Comparison of ENCODE assay signal across 22 cellular contexts in genomic region chr9:21266733-21267132, GRCh38. TPM values are rescaled to one million over a fixed set of nuclear protein-coding genes. Genes with fewer than 3 reads are reported as not detected.
"Had no signal": no experiment of that assay in that cellular context is flagged by ENCODE, and none has a peak within 500 bp of the region (broad histone marks: within the 10 kb centered on the region; RNA-seq: fewer than 3 reads in every experiment).

No MANE protein-coding gene starts in this region.

- H3K36me3 ChIP-seq: adrenal gland, cardiac muscle cell, right atrium auricular region, thyroid gland, uterus, WERI-Rb-1 had no signal

- H3K27ac Mint-ChIP-seq: activated CD4-positive, alpha-beta memory T cell treated with anti-CD3 and anti-CD28 coated beads for 36 hours; nephron progenitor cell; progenitor cell of endocrine pancreas; stimulated activated naive B cell treated with anti-CD40 and anti-IgM and Interleukin-4, amounts not matched to agents 10 μg/mL and 1 μg/mL and 100 μg/mL, for 72 hours had no signal

- H3K4me1 Mint-ChIP-seq: nephron progenitor cell had no signal

- H3K36me3 Mint-ChIP-seq: activated CD4-positive, alpha-beta memory T cell treated with anti-CD3 and anti-CD28 coated beads for 36 hours had no signal

- H3K27ac ChIP-seq: adrenal gland, cardiac muscle cell, epithelial cell of prostate, right atrium auricular region, thyroid gland, uterus, WERI-Rb-1 had no signal

- H3K27me3 ChIP-seq: right atrium auricular region, thyroid gland, uterus had no signal

- H3K4me3 ChIP-seq: adrenal gland, cardiac muscle cell, right atrium auricular region, thyroid gland, uterus had no signal

- H3K9me3 ChIP-seq: adrenal gland, right atrium auricular region, thyroid gland, uterus had no signal

- H3K4me3 Mint-ChIP-seq: activated CD4-positive, alpha-beta memory T cell treated with anti-CD3 and anti-CD28 coated beads for 36 hours; activated T-cell treated with anti-CD3 and anti-CD28 coated beads, Interleukin-2, amount 50 U/mL, for 4 hours; nephron progenitor cell; stimulated activated naive B cell treated with anti-CD40 and anti-IgM and Interleukin-4, amounts not matched to agents 10 μg/mL and 1 μg/mL and 100 μg/mL, for 72 hours had no signal

- H3K4me1 ChIP-seq: adrenal gland, right atrium auricular region, uterus had no signal

- DNase-seq: activated CD4-positive, alpha-beta memory T cell treated with anti-CD3 and anti-CD28 coated beads for 36 hours; activated effector memory CD4-positive, alpha-beta T cell treated with Interleukin-2 at 50 U/mL for 16 hours; activated naive CD4-positive, alpha-beta T cell treated with anti-CD3 and anti-CD28 coated beads, Interleukin-2, amount 50 U/mL, for 16 hours; activated T-cell treated with anti-CD3 and anti-CD28 coated beads, Interleukin-2, amount 50 U/mL, for 4 hours; adrenal gland; foreskin melanocyte; nephron progenitor cell; stimulated activated CD4-positive, alpha-beta T cell treated with anti-CD3 and anti-CD28 coated beads, Interleukin-2, amount 100 ng/mL, for 48 hours; stimulated activated naive B cell treated with anti-CD40 and anti-IgM and Interleukin-4, amounts not matched to agents 10 μg/mL and 1 μg/mL and 100 μg/mL, for 72 hours; thyroid gland; uterus; WERI-Rb-1 had no signal

- ATAC-seq: activated T-cell treated with anti-CD3 and anti-CD28 coated beads, Interleukin-2, amount 50 U/mL, for 4 hours; stimulated activated naive B cell treated with anti-CD40 and anti-IgM and Interleukin-4, amounts not matched to agents 10 μg/mL and 1 μg/mL and 100 μg/mL, for 72 hours had no signal

RNA-seq across cellular contexts. Expression of gene IFNA14, which starts 26.9 kb away (rescaled TPM):
- total RNA-seq: activated CD4-positive, alpha-beta memory T cell treated with anti-CD3 and anti-CD28 coated beads for 36 hours; activated T-cell treated with anti-CD3 and anti-CD28 coated beads, Interleukin-2, amount 50 U/mL, for 4 hours; adrenal gland; cardiac muscle cell; dermis microvascular lymphatic vessel endothelial cell; fibroblast of lung; lower leg skin; mesenteric fat pad; omental fat pad; progenitor cell of endocrine pancreas; right atrium auricular region; skeletal muscle tissue; thyroid gland; uterus had no signal

RNA-seq across cellular contexts. Expression of gene IFNA5, which starts 38.4 kb away (rescaled TPM):
- total RNA-seq: activated CD4-positive, alpha-beta memory T cell treated with anti-CD3 and anti-CD28 coated beads for 36 hours; activated T-cell treated with anti-CD3 and anti-CD28 coated beads, Interleukin-2, amount 50 U/mL, for 4 hours; adrenal gland; cardiac muscle cell; dermis microvascular lymphatic vessel endothelial cell; fibroblast of lung; lower leg skin; mesenteric fat pad; progenitor cell of endocrine pancreas; right atrium auricular region; skeletal muscle tissue; thyroid gland had no signal

RNA-seq across cellular contexts. Expression of gene IFNA17, which starts 38.7 kb away (rescaled TPM):
- total RNA-seq: activated CD4-positive, alpha-beta memory T cell treated with anti-CD3 and anti-CD28 coated beads for 36 hours; activated T-cell treated with anti-CD3 and anti-CD28 coated beads, Interleukin-2, amount 50 U/mL, for 4 hours; adrenal gland; cardiac muscle cell; dermis microvascular lymphatic vessel endothelial cell; fibroblast of lung; lower leg skin; mesenteric fat pad; omental fat pad; progenitor cell of endocrine pancreas; right atrium auricular region; skeletal muscle tissue; thyroid gland; uterus had no signal

RNA-seq across cellular contexts. Expression of gene IFNA16, which starts 49.6 kb away (rescaled TPM):
- total RNA-seq: activated CD4-positive, alpha-beta memory T cell treated with anti-CD3 and anti-CD28 coated beads for 36 hours; activated T-cell treated with anti-CD3 and anti-CD28 coated beads, Interleukin-2, amount 50 U/mL, for 4 hours; adrenal gland; cardiac muscle cell; dermis microvascular lymphatic vessel endothelial cell; fibroblast of lung; lower leg skin; mesenteric fat pad; omental fat pad; progenitor cell of endocrine pancreas; right atrium auricular region; skeletal muscle tissue; thyroid gland; uterus had no signal

RNA-seq across cellular contexts. Expression of gene IFNA10, which starts 59.8 kb away (rescaled TPM):
- total RNA-seq: activated CD4-positive, alpha-beta memory T cell treated with anti-CD3 and anti-CD28 coated beads for 36 hours; activated T-cell treated with anti-CD3 and anti-CD28 coated beads, Interleukin-2, amount 50 U/mL, for 4 hours; adrenal gland; cardiac muscle cell; dermis microvascular lymphatic vessel endothelial cell; fibroblast of lung; lower leg skin; mesenteric fat pad; omental fat pad; progenitor cell of endocrine pancreas; right atrium auricular region; skeletal muscle tissue; thyroid gland; uterus had no signal
